9 cellular contexts compared by ENCODE assay signal in genomic region chr9:131275332-131276106, GRCh38.
A peak's percentile ranks its signal among the peaks of the same experiment; 100 is the strongest.
DNase-seq lines count a peak whose midpoint lies in the region; FAIRE-seq and TF ChIP-seq lines count a peak whose summit lies in the region.
"Had no signal": no experiment of that assay in that cellular context is flagged by ENCODE, and none has a peak within 500 bp of the region (broad histone marks: within the 10 kb centered on the region; RNA-seq: fewer than 3 reads in every experiment).

No MANE protein-coding gene starts in this region.

- H3K4me1 ChIP-seq in effector memory CD4-positive, alpha-beta T cell (ENCODE audit: control insufficient read depth, insufficient read depth, low read length, poor library complexity, severe bottlenecking), result peaks cover 44% of the 10 kb centered on the region
- H3K4me1 ChIP-seq in parathyroid adenoma, result no peaks in the 10 kb centered on the region

- no peak overlapping the region for H3K9ac ChIP-seq in parathyroid adenoma

- peak overlapping the region; percentile 17 for H3K4me2 ChIP-seq in parathyroid adenoma (ENCODE audit: low read length)

- H3K36me3 ChIP-seq in effector memory CD4-positive, alpha-beta T cell (ENCODE audit: control insufficient read depth, insufficient read depth, low read length), result no peaks in the 10 kb centered on the region
- no peaks in the 10 kb centered on the region for H3K36me3 ChIP-seq in parathyroid adenoma (ENCODE audit: control insufficient read depth, insufficient read depth, low read length)

- no peak overlapping the region for H2AFZ ChIP-seq in parathyroid adenoma

- no peaks in the 10 kb centered on the region for H3K79me2 ChIP-seq in parathyroid adenoma

- H3K27me3 ChIP-seq in effector memory CD4-positive, alpha-beta T cell (replicated peaks; ENCODE audit: control insufficient read depth, insufficient read depth, low read length, poor library complexity, severe bottlenecking), result no peaks in the 10 kb centered on the region
- H3K27me3 ChIP-seq in parathyroid adenoma (ENCODE audit: control insufficient read depth, insufficient read depth, low read length), result no peaks in the 10 kb centered on the region

- peak; percentile 59 for TF ChIP-seq CTCF in GM12865 (IDR thresholded peaks at IDR 0.05; ENCODE audit: insufficient read depth, low read depth, low read length, missing control alignments)
- TF ChIP-seq CTCF in parathyroid adenoma (IDR thresholded peaks at IDR 0.05), result no peak
- no peak for TF ChIP-seq CTCF in D721Med (IDR thresholded peaks at IDR 0.05; ENCODE audit: insufficient read depth, missing control alignments)

- H3K9me3 ChIP-seq in effector memory CD4-positive, alpha-beta T cell (ENCODE audit: control insufficient read depth, low read length), result no peaks in the 10 kb centered on the region
- no peaks in the 10 kb centered on the region for H3K9me3 ChIP-seq in parathyroid adenoma (ENCODE audit: control insufficient read depth, low read length)

- FAIRE-seq in D721Med (lab: Jason Lieb, UNC), result no peak

- H3K27ac ChIP-seq in effector memory CD4-positive, alpha-beta T cell (ENCODE audit: insufficient read depth, low read length, poor library complexity, severe bottlenecking), result peak overlapping the region; percentile 91
- no peak overlapping the region for H3K27ac ChIP-seq in parathyroid adenoma
- H3K27ac ChIP-seq: epithelial cell of prostate had no signal

- DNase-seq in GM12865 (ENCODE audit: low read depth) (peak; percentile 76), NOMO-1 (lab: John Stamatoyannopoulos, UW; ENCODE audit: unreplicated experiment in 2 of 2) (peak; percentile 43 to 65), D721Med (ENCODE audit: insufficient read length, low spot score) (no peak), COLO829 (ENCODE audit: low spot score) (no peak), NCI-H146 treated with DMSO at 0.1 percent for 48 hours (lab: John Stamatoyannopoulos, UW; ENCODE audit: unreplicated experiment) (no peak)
- no peak for DNase-seq in effector memory CD4-positive, alpha-beta T cell
- no peak for DNase-seq in effector CD4-positive, alpha-beta T cell

- H3K4me3 ChIP-seq in GM12865 (ENCODE audit: low read depth, low read length) (peak overlapping the region; percentile 79), parathyroid adenoma (ENCODE audit: low read depth, low read length) (peak overlapping the region; percentile 14)
- H3K4me3 ChIP-seq in effector memory CD4-positive, alpha-beta T cell (ENCODE audit: insufficient read depth, low read depth, low read length, poor library complexity, severe bottlenecking), result peak overlapping the region; percentile 76

Comparison
In these comparisons a context has a peak if more than half of its experiments do, and no peak if none do; other contexts are left out.
1. DNase-seq: peak in GM12865 (single experiment) and NOMO-1 (2 of 2); none in effector memory CD4-positive, alpha-beta T cell (0 of 3), D721Med (single experiment), COLO829 (single experiment), effector CD4-positive, alpha-beta T cell (single experiment) and NCI-H146 treated with DMSO at 0.1 percent for 48 hours (single experiment).
2. H3K4me3 ChIP-seq: peak in every context shown above with its lines; median percentile 79 in GM12865; 76 in effector memory CD4-positive, alpha-beta T cell; 14 in parathyroid adenoma.